In the genomic region with DNA sequence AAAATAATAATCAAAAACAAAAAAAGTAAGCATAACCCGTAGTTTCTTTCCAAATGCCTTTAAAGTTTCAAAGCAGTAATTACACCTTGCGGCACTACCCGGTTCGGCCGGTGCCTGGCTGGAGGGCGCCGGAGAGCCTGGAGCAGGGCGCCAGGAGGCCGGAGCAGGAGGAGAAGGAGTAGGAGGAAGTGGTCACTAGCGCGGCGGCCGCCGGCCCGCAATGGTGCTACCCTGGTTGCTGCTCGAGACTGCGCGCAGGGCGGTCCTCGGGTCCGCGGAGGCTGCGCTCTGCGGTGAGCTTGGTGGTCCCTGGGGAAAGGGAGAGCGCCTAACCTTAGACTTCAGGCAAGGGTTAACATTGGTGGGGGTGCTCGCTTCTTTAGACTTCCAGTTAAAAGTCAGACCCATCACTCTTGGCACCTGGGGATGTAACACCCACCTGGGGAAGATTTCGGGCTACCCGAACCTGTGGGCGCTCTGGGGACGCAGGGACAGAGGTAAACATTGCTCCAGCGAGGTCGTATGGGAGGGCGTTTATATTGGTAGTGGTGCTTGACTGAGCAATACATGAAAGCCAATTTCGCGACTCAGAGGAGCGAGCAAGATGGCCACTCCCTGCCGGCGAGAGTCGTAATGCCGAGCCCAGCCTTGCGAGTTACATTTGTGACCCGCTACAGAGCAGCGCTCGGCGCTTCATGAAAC, we compare ENCODE assay signal across 8 cellular contexts. TPM values are rescaled to one million over a fixed set of nuclear protein-coding genes. Genes with fewer than 3 reads are reported as not detected.
DNase-seq lines count a peak whose midpoint lies in the region; ATAC-seq and TF ChIP-seq lines count a peak whose summit lies in the region.

No MANE protein-coding gene starts in this region.

- H3K27ac ChIP-seq in CD4-positive, alpha-beta memory T cell (ENCODE audit: low read depth, low read length) = peak overlapping the region; percentile 64
- H3K27ac ChIP-seq in left lung = peak overlapping the region; percentile 90 to 91

- ATAC-seq in GM19372 (IDR thresholded peaks at IDR 0.05; ENCODE audit: low read depth, unreplicated experiment) (peak; percentile 83), HG03520 (IDR thresholded peaks at IDR 0.05; ENCODE audit: unreplicated experiment) (peak; percentile 96), left lung (peak; percentile 98)

- peak; percentile 66 to 79 (median 71) for DNase-seq in CD4-positive, alpha-beta memory T cell
- DNase-seq in NCI-H526 treated with DMSO at 0.1 percent for 48 hours (lab: John Stamatoyannopoulos, UW) (peak; percentile 71), cortex of kidney (lab: John Stamatoyannopoulos, UW) (peak; percentile 19), left lung (peak; percentile 89 to 98)
- peak; percentile 58 for DNase-seq in activated CD4-positive, alpha-beta T cell treated with anti-CD3 and anti-CD28 coated beads, Interleukin-2, amount 50 U/mL, for 1 hour
- DNase-seq in stimulated activated CD4-positive, alpha-beta T cell treated with anti-CD3 and anti-CD28 coated beads, Interleukin-2, amount 100 ng/mL, for 48 hours = peak; percentile 67 to 73

- TF ChIP-seq CTCF in left lung (IDR thresholded peaks at IDR 0.05) = peak; percentile 81 to 95

- no peaks in the 10 kb centered on the region for H3K9me3 Mint-ChIP-seq in CD4-positive, alpha-beta memory T cell

- CTCF ChIA-PET in CD4-positive, alpha-beta memory T cell (lab: Charles Lee; ENCODE audit: partially characterized antibody) = interaction anchor here (0.9 to 2.2 kb wide), 16 partner anchors 9 to 225 kb away, joined by 3 to 9 read pairs (median 4); partner anchors contain the start of genes CCNC and PNISR

- H3K4me1 ChIP-seq in CD4-positive, alpha-beta memory T cell (ENCODE audit: insufficient read depth, low read length) = peaks cover 24% of the 10 kb centered on the region
- H3K4me1 ChIP-seq in left lung = peaks cover 0 to 11% of the 10 kb centered on the region in 2 donors

- intact Hi-C loops in CD4-positive, alpha-beta memory T cell (cut with micrococcal nuclease) = loop anchor here (1.0 to 5.0 kb wide), 5 partner anchors 31 to 96 kb away; partner anchors contain the start of genes CCNC and PNISR
- intact Hi-C loops in left lung (cut with DNase I) = no loop called here

- no peaks in the 10 kb centered on the region for H3K27me3 Mint-ChIP-seq in CD4-positive, alpha-beta memory T cell

- H3K27me3 ChIP-seq in CD4-positive, alpha-beta memory T cell (ENCODE audit: insufficient read depth, low read length) = no peaks in the 10 kb centered on the region
- no peaks in the 10 kb centered on the region for H3K27me3 ChIP-seq in left lung

- H3K36me3 ChIP-seq in CD4-positive, alpha-beta memory T cell (ENCODE audit: insufficient read depth, low read length) = no peaks in the 10 kb centered on the region
- H3K36me3 ChIP-seq in left lung = no peaks in the 10 kb centered on the region

- peaks cover 9 to 32% (median 24%) of the 10 kb centered on the region in 4 donors for H3K4me1 Mint-ChIP-seq in CD4-positive, alpha-beta memory T cell

- peak overlapping the region; percentile 87 to 99 for H3K4me3 ChIP-seq in CD4-positive, alpha-beta memory T cell (ENCODE audit: low read length in 2 of 2)
- peak overlapping the region; percentile 63 to 73 for H3K4me3 ChIP-seq in left lung

- H3K4me3 Mint-ChIP-seq in CD4-positive, alpha-beta memory T cell = peak overlapping the region; percentile 92 to 99 (median 98)

- POLR2A ChIA-PET in CD4-positive, alpha-beta memory T cell (lab: Charles Lee; ENCODE audit: partially characterized antibody) = interaction anchor here (0.6 to 1.3 kb wide), 5 partner anchors 9 to 95 kb away, joined by 3 to 11 read pairs (median 4); partner anchors contain the start of genes CCNC and PNISR

- peak overlapping the region; percentile 67 to 97 (median 96) for H3K27ac Mint-ChIP-seq in CD4-positive, alpha-beta memory T cell

- H3K9me3 ChIP-seq in CD4-positive, alpha-beta memory T cell (ENCODE audit: control insufficient read depth in 1 of 2, low read length in 2 of 2) = no peaks in the 10 kb centered on the region
- H3K9me3 ChIP-seq in left lung = no peaks in the 10 kb centered on the region

- H3K36me3 Mint-ChIP-seq in CD4-positive, alpha-beta memory T cell = peaks cover 0 to 8% of the 10 kb centered on the region in 2 donors

RNA-seq across cellular contexts. Expression of gene USP45, which starts 5.8 kb away (rescaled TPM):
- 10 to 100 TPM; 13.5 to 15.4 TPM for total RNA-seq in CD4-positive, alpha-beta memory T cell
- polyA plus RNA-seq in CD4-positive, alpha-beta memory T cell = 1 to 10 TPM; 3.7 to 4.2 TPM
- total RNA-seq in left lung = 10 to 100 TPM; 10.4 to 10.8 TPM

RNA-seq across cellular contexts. Expression of gene CCNC, which starts 47.5 kb away (rescaled TPM):
- 10 to 100 TPM; 41.3 to 42.7 TPM for total RNA-seq in CD4-positive, alpha-beta memory T cell
- 10 to 100 TPM; 46.4 to 76.6 TPM for polyA plus RNA-seq in CD4-positive, alpha-beta memory T cell
- total RNA-seq in left lung = 10 to 100 TPM; 55.6 to 63.7 TPM

Comparison
In these comparisons a context has a peak if more than half of its experiments do, and no peak if none do; other contexts are left out.
1. Peak in every context shown above with its lines: DNase-seq, ATAC-seq, H3K4me3 ChIP-seq and H3K27ac ChIP-seq.
2. DNase-seq: peak in every context shown above with its lines; median percentile 94 in left lung; 71 in CD4-positive, alpha-beta memory T cell; 71 in NCI-H526 treated with DMSO at 0.1 percent for 48 hours; 70 in stimulated activated CD4-positive, alpha-beta T cell treated with anti-CD3 and anti-CD28 coated beads, Interleukin-2, amount 100 ng/mL, for 48 hours; 58 in activated CD4-positive, alpha-beta T cell treated with anti-CD3 and anti-CD28 coated beads, Interleukin-2, amount 50 U/mL, for 1 hour; 19 in cortex of kidney.